In the genomic region with DNA sequence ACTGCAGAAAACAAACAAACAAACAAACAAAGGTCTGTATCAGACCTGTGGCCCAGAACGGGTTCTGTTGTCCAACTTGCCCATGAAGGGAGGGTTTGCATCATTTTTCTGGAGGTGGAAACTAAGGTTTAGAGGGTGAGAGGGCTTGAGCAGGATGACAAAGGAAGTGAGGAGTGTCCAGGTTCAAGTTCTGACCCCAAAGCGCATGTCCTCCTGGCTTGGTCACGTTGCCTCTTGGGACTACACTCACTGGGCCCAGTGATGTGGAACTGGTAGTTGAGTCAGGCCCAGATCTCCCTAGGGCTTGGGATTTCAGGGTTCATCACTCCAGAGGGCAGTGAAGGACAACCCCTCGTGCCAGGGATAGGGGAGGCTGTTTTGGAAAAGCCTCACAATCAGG, we compare ENCODE assay signal across 9 cellular contexts. TPM values are rescaled to one million over a fixed set of nuclear protein-coding genes. Genes with fewer than 3 reads are reported as not detected.
DNase-seq lines count a peak whose midpoint lies in the region; ATAC-seq and TF ChIP-seq lines count a peak whose summit lies in the region.
"Had no signal": no experiment of that assay in that cellular context is flagged by ENCODE, and none has a peak within 500 bp of the region (broad histone marks: within the 10 kb centered on the region; RNA-seq: fewer than 3 reads in every experiment).

No MANE protein-coding gene starts in this region.

- H3K4me1 ChIP-seq in HAP-1 (peaks cover 49% of the 10 kb centered on the region), iPS-15b (ENCODE audit: control insufficient read depth, insufficient read depth, low read length) (peaks cover 25% of the 10 kb centered on the region)

- H3K27ac Mint-ChIP-seq in activated CD8-positive, alpha-beta T cell treated with anti-CD3 and anti-CD28 coated beads for 36 hours, result peak overlapping the region; percentile 96
- H3K27ac Mint-ChIP-seq in stimulated activated memory B cell treated with anti-CD40 and anti-IgM and Interleukin-4, amounts not matched to agents 10 μg/mL and 1 μg/mL and 100 μg/mL, for 72 hours, result peak overlapping the region; percentile 99

- peaks cover 72% of the 10 kb centered on the region for H3K4me1 Mint-ChIP-seq in activated CD8-positive, alpha-beta T cell treated with anti-CD3 and anti-CD28 coated beads for 36 hours (ENCODE audit: low read depth)
- H3K4me1 Mint-ChIP-seq in stimulated activated memory B cell treated with anti-CD40 and anti-IgM and Interleukin-4, amounts not matched to agents 10 μg/mL and 1 μg/mL and 100 μg/mL, for 72 hours, result peaks cover 70% of the 10 kb centered on the region

- H3K9me3 Mint-ChIP-seq in activated CD8-positive, alpha-beta T cell treated with anti-CD3 and anti-CD28 coated beads for 36 hours, result no peaks in the 10 kb centered on the region
- no peaks in the 10 kb centered on the region for H3K9me3 Mint-ChIP-seq in stimulated activated memory B cell treated with anti-CD40 and anti-IgM and Interleukin-4, amounts not matched to agents 10 μg/mL and 1 μg/mL and 100 μg/mL, for 72 hours

- no peaks in the 10 kb centered on the region for H3K27me3 Mint-ChIP-seq in activated CD8-positive, alpha-beta T cell treated with anti-CD3 and anti-CD28 coated beads for 36 hours
- no peaks in the 10 kb centered on the region for H3K27me3 Mint-ChIP-seq in stimulated activated memory B cell treated with anti-CD40 and anti-IgM and Interleukin-4, amounts not matched to agents 10 μg/mL and 1 μg/mL and 100 μg/mL, for 72 hours

- H3K36me3 Mint-ChIP-seq in activated CD8-positive, alpha-beta T cell treated with anti-CD3 and anti-CD28 coated beads for 36 hours (ENCODE audit: low read depth), result peaks cover 42% of the 10 kb centered on the region
- H3K36me3 Mint-ChIP-seq in stimulated activated memory B cell treated with anti-CD40 and anti-IgM and Interleukin-4, amounts not matched to agents 10 μg/mL and 1 μg/mL and 100 μg/mL, for 72 hours, result peaks cover 13% of the 10 kb centered on the region

- in situ Hi-C loops in HAP-1 (cut with MboI; ENCODE audit: low sequenced_read_pairs), result no loop called here

- ATAC-seq in activated CD8-positive, alpha-beta T cell treated with anti-CD3 and anti-CD28 coated beads for 36 hours, result no peak
- ATAC-seq in stimulated activated memory B cell treated with anti-CD40 and anti-IgM and Interleukin-4, amounts not matched to agents 10 μg/mL and 1 μg/mL and 100 μg/mL, for 72 hours, result no peak

- H3K9me3 ChIP-seq in HAP-1, result no peaks in the 10 kb centered on the region
- no peaks in the 10 kb centered on the region for H3K9me3 ChIP-seq in iPS-15b (ENCODE audit: control insufficient read depth, insufficient read depth, low read length)
- H3K9me3 ChIP-seq: testis had no signal

- no peak overlapping the region for H3K9ac ChIP-seq in iPS-15b (ENCODE audit: low read depth, low read length)

- H3K4me3 ChIP-seq in HAP-1, result peak overlapping the region; percentile 79; the same call in 1 of the 2 replicates
- peak overlapping the region; percentile 79 for H3K4me3 ChIP-seq in iPS-15b (ENCODE audit: low read depth, low read length)

- H3K27me3 ChIP-seq in HAP-1 (ENCODE audit: low read depth) (no peaks in the 10 kb centered on the region), iPS-15b (ENCODE audit: control insufficient read depth, insufficient read depth, low read length) (no peaks in the 10 kb centered on the region)
- H3K27me3 ChIP-seq: testis had no signal

- intact Hi-C loops in activated CD8-positive, alpha-beta T cell treated with anti-CD3 and anti-CD28 coated beads for 36 hours (cut with micrococcal nuclease), result no loop called here

- H3K36me3 ChIP-seq in HAP-1 (replicated peaks), result peaks cover 19% of the 10 kb centered on the region
- H3K36me3 ChIP-seq in iPS-15b (ENCODE audit: control insufficient read depth, insufficient read depth, low read length), result peaks cover 9% of the 10 kb centered on the region

- H3K4me3 Mint-ChIP-seq in activated CD8-positive, alpha-beta T cell treated with anti-CD3 and anti-CD28 coated beads for 36 hours, result peak overlapping the region; percentile 92
- peak overlapping the region; percentile 85 for H3K4me3 Mint-ChIP-seq in stimulated activated memory B cell treated with anti-CD40 and anti-IgM and Interleukin-4, amounts not matched to agents 10 μg/mL and 1 μg/mL and 100 μg/mL, for 72 hours

- DNase-seq in HAP-1 (ENCODE audit: low spot score in 2 of 2) (no peak), NCI-H1930 (lab: John Stamatoyannopoulos, UW) (no peak), SIG-M5 treated with dmso at 0.1 percent for 504 hours (lab: John Stamatoyannopoulos, UW; ENCODE audit: unreplicated experiment) (no peak), NCI-H2029 (lab: John Stamatoyannopoulos, UW) (no peak)
- DNase-seq in activated CD8-positive, alpha-beta T cell treated with anti-CD3 and anti-CD28 coated beads for 36 hours, result no peak
- DNase-seq: KG1, testis had no signal

- CTCF ChIA-PET in activated CD8-positive, alpha-beta T cell treated with anti-CD3 and anti-CD28 coated beads for 36 hours (lab: Charles Lee), result interaction anchor here (1.3 to 7.0 kb wide), 6 partner anchors 11 to 26 kb away, joined by 5 to 49 read pairs (median 13); no protein-coding TSS in a partner anchor

- POLR2A ChIA-PET in activated CD8-positive, alpha-beta T cell treated with anti-CD3 and anti-CD28 coated beads for 36 hours (lab: Charles Lee), result interaction anchor here (0.6 to 22.2 kb wide), 7 partner anchors 12 to 531 kb away, joined by 3 to 617 read pairs (median 4); no protein-coding TSS in a partner anchor

- TF ChIP-seq CTCF in activated CD8-positive, alpha-beta T cell treated with anti-CD3 and anti-CD28 coated beads for 36 hours (IDR thresholded peaks at IDR 0.05), result no peak

RNA-seq across cellular contexts. Expression of gene SREBF1, which starts 1.8 kb away (rescaled TPM):
- total RNA-seq in activated CD8-positive, alpha-beta T cell treated with anti-CD3 and anti-CD28 coated beads for 36 hours, result 100 to 1,000 TPM; 103 to 116 TPM
